Comparison of ENCODE assay signal across 9 cellular contexts in genomic region chr2:240991378-240992263, GRCh38. TPM values are rescaled to one million over a fixed set of nuclear protein-coding genes. Genes with fewer than 3 reads are reported as not detected.
DNase-seq lines count a peak whose midpoint lies in the region; ATAC-seq and TF ChIP-seq lines count a peak whose summit lies in the region.
"Had no signal": no experiment of that assay in that cellular context is flagged by ENCODE, and none has a peak within 500 bp of the region (broad histone marks: within the 10 kb centered on the region; RNA-seq: fewer than 3 reads in every experiment).

No MANE protein-coding gene starts in this region.

- DNase-seq in NCI-H345 (lab: John Stamatoyannopoulos, UW) (peak; percentile 23), NCI-H345 treated with DMSO at 0.1 percent for 48 hours (lab: John Stamatoyannopoulos, UW; ENCODE audit: unreplicated experiment) (no peak), RWPE2 (ENCODE audit: low spot score) (peak; percentile 88), fibroblast of gingiva (ENCODE audit: low read depth) (peak; percentile 98), omental fat pad (ENCODE audit: low spot score) (peak; percentile 60), NCI-H1048 (lab: John Stamatoyannopoulos, UW) (no peak), NCI-H226 (no peak)
- DNase-seq in activated naive CD4-positive, alpha-beta T cell treated with anti-CD3 and anti-CD28 coated beads, Interleukin-2, amount 50 U/mL, for 16 hours: no peak

- H3K27ac ChIP-seq in RWPE2 (ENCODE audit: poor library complexity, severe bottlenecking): no peak overlapping the region
- H3K27ac ChIP-seq: SK-N-MC had no signal

- H3K4me1 ChIP-seq in RWPE2 (ENCODE audit: insufficient read depth, poor library complexity, severe bottlenecking): peaks cover 7% of the 10 kb centered on the region

- ATAC-seq in RWPE2 (ENCODE audit: low read depth) (peak; percentile 87), omental fat pad (ENCODE audit: low FRiP score) (peak; percentile 61)

- no peaks in the 10 kb centered on the region for H3K27me3 ChIP-seq in RWPE2 (ENCODE audit: insufficient read depth, poor library complexity, severe bottlenecking)

- TF ChIP-seq CTCF in RWPE2 (IDR thresholded peaks at IDR 0.05; ENCODE audit: poor library complexity, severe bottlenecking) (no peak), omental fat pad (IDR thresholded peaks at IDR 0.05) (no peak)

- no peaks in the 10 kb centered on the region for H3K9me3 ChIP-seq in RWPE2 (ENCODE audit: severe bottlenecking)

- H3K36me3 ChIP-seq in RWPE2 (ENCODE audit: low read depth): no peaks in the 10 kb centered on the region

- no peak overlapping the region for H3K4me3 ChIP-seq in RWPE2 (ENCODE audit: severe bottlenecking)
- H3K4me3 ChIP-seq: SK-N-MC had no signal

RNA-seq across cellular contexts. Expression of gene SNED1, which starts 6.8 kb away (rescaled TPM):
- total RNA-seq in omental fat pad: 10 to 100 TPM; 18.0 to 52.2 (median 32.5) TPM

Comparison
In these comparisons a context has a peak if more than half of its experiments do, and no peak if none do; other contexts are left out.
1. DNase-seq: peak in NCI-H345 (single experiment), RWPE2 (single experiment), fibroblast of gingiva (single experiment) and omental fat pad (single experiment); none in NCI-H345 treated with DMSO at 0.1 percent for 48 hours (single experiment), NCI-H1048 (single experiment), activated naive CD4-positive, alpha-beta T cell treated with anti-CD3 and anti-CD28 coated beads, Interleukin-2, amount 50 U/mL, for 16 hours (single experiment) and NCI-H226 (single experiment).